Comparison of ENCODE assay signal across 8 cellular contexts in the genomic region with DNA sequence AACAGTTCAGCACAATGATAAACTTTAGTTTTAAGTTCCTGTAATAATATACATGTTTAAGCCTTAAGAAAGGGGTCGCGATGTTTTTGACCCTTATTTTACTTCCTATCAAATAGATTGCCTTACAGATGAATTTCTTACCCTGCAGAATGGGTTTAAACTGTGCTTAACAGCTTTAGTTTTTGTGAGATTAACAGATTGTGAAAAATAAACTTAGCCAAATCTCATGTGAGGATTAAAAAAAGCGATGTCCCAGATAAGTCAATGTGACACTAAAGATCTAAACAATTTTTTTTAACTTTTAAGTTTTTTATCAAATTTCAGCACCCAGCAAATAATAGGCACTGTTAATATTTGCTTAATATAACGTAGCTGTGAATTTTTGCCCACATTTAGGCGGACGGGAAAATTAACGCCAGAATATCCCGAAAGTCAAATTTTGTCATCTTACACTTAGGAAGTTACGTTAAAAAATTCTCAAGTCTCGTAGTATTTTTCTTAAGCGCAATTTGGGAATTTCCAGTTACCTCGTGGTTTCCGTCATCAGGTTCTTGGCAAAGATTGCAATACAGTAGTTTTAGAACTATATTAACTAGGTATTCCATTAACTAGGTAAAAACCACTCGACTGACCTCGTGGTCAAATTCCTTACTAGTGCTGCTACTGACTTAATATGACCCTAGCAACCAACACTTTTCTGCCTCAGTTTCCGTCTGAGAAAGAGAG. TPM values are rescaled to one million over a fixed set of nuclear protein-coding genes. Genes with fewer than 3 reads are reported as not detected.
DNase-seq lines count a peak whose midpoint lies in the region; ATAC-seq and TF ChIP-seq lines count a peak whose summit lies in the region.

No MANE protein-coding gene starts in this region.

- peak overlapping the region; percentile 81 for H3K4me2 ChIP-seq in BLaER1
- H3K4me2 ChIP-seq in Loucy (ENCODE audit: low read depth, low read length, poor library complexity, severe bottlenecking): peak overlapping the region; percentile 98

- TF ChIP-seq CTCF in Loucy (conservative IDR thresholded peaks at IDR 0.05; ENCODE audit: low read length): no peak

- H3K79me2 ChIP-seq in Loucy (ENCODE audit: insufficient read depth, low read length): peaks cover 62% of the 10 kb centered on the region

- H3K27ac ChIP-seq in BLaER1: peak overlapping the region; percentile 97

- ATAC-seq in naive B cell (ENCODE audit: low read depth in 2 of 2) (no peak), HG03097 (IDR thresholded peaks at IDR 0.05; ENCODE audit: low FRiP score, unreplicated experiment) (no peak), HG03045 (IDR thresholded peaks at IDR 0.05; ENCODE audit: unreplicated experiment) (no peak), HG03460 (IDR thresholded peaks at IDR 0.05; ENCODE audit: unreplicated experiment) (no peak)

- H3K9ac ChIP-seq in BLaER1 (peak overlapping the region; percentile 99), Loucy (ENCODE audit: low read depth, low read length, poor library complexity, severe bottlenecking) (peak overlapping the region; percentile 98)

- peak overlapping the region; percentile 98 for H3K27ac Mint-ChIP-seq in dendritic cell treated with granulocyte-macrophage colony-stimulating factor and Interleukin-4, amounts not matched to agents 40 ng/mL and 50 ng/mL, for 4 days
- peak overlapping the region; percentile 85 to 100 (median 100) for H3K27ac Mint-ChIP-seq in naive B cell

- H3K36me3 Mint-ChIP-seq in dendritic cell treated with granulocyte-macrophage colony-stimulating factor and Interleukin-4, amounts not matched to agents 40 ng/mL and 50 ng/mL, for 4 days (ENCODE audit: low read depth): peaks cover 58% of the 10 kb centered on the region
- H3K36me3 Mint-ChIP-seq in naive B cell: peaks cover 18 to 22% of the 10 kb centered on the region in 2 donors

- peaks cover 3% of the 10 kb centered on the region; the same call in 1 of the 2 replicates for H3F3A ChIP-seq in Loucy (ENCODE audit: low read depth)

- H3K4me3 ChIP-seq in BLaER1 (peak overlapping the region; percentile 87), Loucy (ENCODE audit: low read length, poor library complexity, severe bottlenecking) (peak overlapping the region; percentile 95)

- peaks cover 50% of the 10 kb centered on the region for H3K36me3 ChIP-seq in BLaER1
- peaks cover 38% of the 10 kb centered on the region for H3K36me3 ChIP-seq in Loucy (ENCODE audit: insufficient read depth, low read length)

- H3K4me1 ChIP-seq in BLaER1: peaks cover 45% of the 10 kb centered on the region
- H3K4me1 ChIP-seq in Loucy (ENCODE audit: insufficient read depth, low read length, poor library complexity, severe bottlenecking): peaks cover 54% of the 10 kb centered on the region

- intact Hi-C loops in dendritic cell treated with granulocyte-macrophage colony-stimulating factor and Interleukin-4, amounts not matched to agents 40 ng/mL and 50 ng/mL, for 4 days (cut with micrococcal nuclease): no loop called here

- H3K4me3 Mint-ChIP-seq in dendritic cell treated with granulocyte-macrophage colony-stimulating factor and Interleukin-4, amounts not matched to agents 40 ng/mL and 50 ng/mL, for 4 days: peak overlapping the region; percentile 72
- H3K4me3 Mint-ChIP-seq in naive B cell: peak overlapping the region; percentile 94 to 100 (median 100)

- no peaks in the 10 kb centered on the region for H3K27me3 ChIP-seq in BLaER1
- peaks cover 9% of the 10 kb centered on the region for H3K27me3 ChIP-seq in Loucy (ENCODE audit: insufficient read depth, low read length, poor library complexity, severe bottlenecking)

- H3K9me3 Mint-ChIP-seq in dendritic cell treated with granulocyte-macrophage colony-stimulating factor and Interleukin-4, amounts not matched to agents 40 ng/mL and 50 ng/mL, for 4 days: no peaks in the 10 kb centered on the region
- peaks cover 0 to 2% (median 0%) of the 10 kb centered on the region in 7 donors for H3K9me3 Mint-ChIP-seq in naive B cell

- no peaks in the 10 kb centered on the region for H3K27me3 Mint-ChIP-seq in dendritic cell treated with granulocyte-macrophage colony-stimulating factor and Interleukin-4, amounts not matched to agents 40 ng/mL and 50 ng/mL, for 4 days
- no peaks in the 10 kb centered on the region for H3K27me3 Mint-ChIP-seq in naive B cell

- no peaks in the 10 kb centered on the region for H3K9me2 ChIP-seq in Loucy (replicated peaks; ENCODE audit: low read depth, low read length)

- peaks cover 50% of the 10 kb centered on the region for H3K4me1 Mint-ChIP-seq in dendritic cell treated with granulocyte-macrophage colony-stimulating factor and Interleukin-4, amounts not matched to agents 40 ng/mL and 50 ng/mL, for 4 days (ENCODE audit: low read depth)
- H3K4me1 Mint-ChIP-seq in naive B cell: peaks cover 28 to 57% (median 44%) of the 10 kb centered on the region in 3 donors

- no peaks in the 10 kb centered on the region for H3K9me3 ChIP-seq in BLaER1
- H3K9me3 ChIP-seq in Loucy (ENCODE audit: insufficient read depth, low read depth, low read length): no peaks in the 10 kb centered on the region

- DNase-seq in naive B cell (no peak), DMS53 treated with DMSO at 0.1 percent for 48 hours (lab: John Stamatoyannopoulos, UW; ENCODE audit: unreplicated experiment) (no peak)

- no peak overlapping the region for H2AFZ ChIP-seq in Loucy (ENCODE audit: low read length)

- H4K20me1 ChIP-seq in BLaER1 (peaks cover 61% of the 10 kb centered on the region), Loucy (ENCODE audit: insufficient read depth, low read length, poor library complexity, severe bottlenecking) (peaks cover 60% of the 10 kb centered on the region)

RNA-seq across cellular contexts. Expression of a gene that starts 1.2 kb away (rescaled TPM):
- 1,000 to 10,000 TPM in 2 of 6 donors, 100 to 1,000 TPM in 4; 797 to 1,243 (median 873) TPM for polyA plus RNA-seq in naive B cell (ENCODE audit: low read depth in 6 of 6)

RNA-seq across cellular contexts. Expression of a gene that starts 11.8 kb away (rescaled TPM):
- under 1 TPM in 1 of 6 donors, not detected in 5; 0.26 TPM for polyA plus RNA-seq in naive B cell (ENCODE audit: low read depth in 6 of 6)
